ENCODE assay signal across 1 cellular context in the genomic region with DNA sequence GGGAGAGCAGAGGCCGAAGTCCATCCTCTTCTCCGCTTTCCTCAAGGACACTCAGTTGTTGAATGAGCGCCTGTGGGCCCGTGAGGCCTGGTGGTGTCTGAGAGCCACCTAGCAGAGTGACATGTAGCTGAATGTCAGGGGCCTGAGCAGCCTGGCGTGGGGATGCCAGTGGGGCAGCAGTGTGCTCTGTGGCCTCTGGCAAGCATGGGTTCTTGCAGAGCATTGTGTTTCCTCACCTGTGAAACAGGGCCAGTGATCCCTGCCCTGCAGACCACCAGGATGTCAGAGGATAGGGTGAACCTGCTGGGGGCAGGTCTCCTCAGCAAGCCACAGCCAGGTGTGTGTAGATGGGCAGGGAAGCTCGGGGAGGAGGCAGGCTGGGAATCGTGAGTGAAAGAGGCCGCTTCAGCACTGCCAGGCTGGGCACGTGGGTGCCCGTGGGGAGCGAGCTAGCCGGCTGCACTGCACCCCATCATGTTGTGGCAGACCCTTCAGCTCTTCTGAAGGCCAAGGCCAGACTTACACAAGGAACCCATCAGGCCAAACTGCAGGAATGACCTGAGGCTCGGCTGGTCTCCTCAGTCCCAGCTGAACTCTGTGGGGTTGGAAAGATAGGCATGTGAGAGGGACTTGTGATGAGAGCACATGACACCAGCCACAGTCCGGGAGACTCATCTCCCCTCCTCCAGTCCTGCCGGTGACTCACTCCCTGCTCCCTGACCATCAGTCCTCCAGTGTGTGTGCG.
TF ChIP-seq lines count a peak whose summit lies in the region.

No MANE protein-coding gene starts in this region.

TF ChIP-seq in GM23338, 12 proteins besides CTCF, POLR2A, EP300 and RAD21 (continued from another document):
- TF ChIP-seq, protein P1, sequence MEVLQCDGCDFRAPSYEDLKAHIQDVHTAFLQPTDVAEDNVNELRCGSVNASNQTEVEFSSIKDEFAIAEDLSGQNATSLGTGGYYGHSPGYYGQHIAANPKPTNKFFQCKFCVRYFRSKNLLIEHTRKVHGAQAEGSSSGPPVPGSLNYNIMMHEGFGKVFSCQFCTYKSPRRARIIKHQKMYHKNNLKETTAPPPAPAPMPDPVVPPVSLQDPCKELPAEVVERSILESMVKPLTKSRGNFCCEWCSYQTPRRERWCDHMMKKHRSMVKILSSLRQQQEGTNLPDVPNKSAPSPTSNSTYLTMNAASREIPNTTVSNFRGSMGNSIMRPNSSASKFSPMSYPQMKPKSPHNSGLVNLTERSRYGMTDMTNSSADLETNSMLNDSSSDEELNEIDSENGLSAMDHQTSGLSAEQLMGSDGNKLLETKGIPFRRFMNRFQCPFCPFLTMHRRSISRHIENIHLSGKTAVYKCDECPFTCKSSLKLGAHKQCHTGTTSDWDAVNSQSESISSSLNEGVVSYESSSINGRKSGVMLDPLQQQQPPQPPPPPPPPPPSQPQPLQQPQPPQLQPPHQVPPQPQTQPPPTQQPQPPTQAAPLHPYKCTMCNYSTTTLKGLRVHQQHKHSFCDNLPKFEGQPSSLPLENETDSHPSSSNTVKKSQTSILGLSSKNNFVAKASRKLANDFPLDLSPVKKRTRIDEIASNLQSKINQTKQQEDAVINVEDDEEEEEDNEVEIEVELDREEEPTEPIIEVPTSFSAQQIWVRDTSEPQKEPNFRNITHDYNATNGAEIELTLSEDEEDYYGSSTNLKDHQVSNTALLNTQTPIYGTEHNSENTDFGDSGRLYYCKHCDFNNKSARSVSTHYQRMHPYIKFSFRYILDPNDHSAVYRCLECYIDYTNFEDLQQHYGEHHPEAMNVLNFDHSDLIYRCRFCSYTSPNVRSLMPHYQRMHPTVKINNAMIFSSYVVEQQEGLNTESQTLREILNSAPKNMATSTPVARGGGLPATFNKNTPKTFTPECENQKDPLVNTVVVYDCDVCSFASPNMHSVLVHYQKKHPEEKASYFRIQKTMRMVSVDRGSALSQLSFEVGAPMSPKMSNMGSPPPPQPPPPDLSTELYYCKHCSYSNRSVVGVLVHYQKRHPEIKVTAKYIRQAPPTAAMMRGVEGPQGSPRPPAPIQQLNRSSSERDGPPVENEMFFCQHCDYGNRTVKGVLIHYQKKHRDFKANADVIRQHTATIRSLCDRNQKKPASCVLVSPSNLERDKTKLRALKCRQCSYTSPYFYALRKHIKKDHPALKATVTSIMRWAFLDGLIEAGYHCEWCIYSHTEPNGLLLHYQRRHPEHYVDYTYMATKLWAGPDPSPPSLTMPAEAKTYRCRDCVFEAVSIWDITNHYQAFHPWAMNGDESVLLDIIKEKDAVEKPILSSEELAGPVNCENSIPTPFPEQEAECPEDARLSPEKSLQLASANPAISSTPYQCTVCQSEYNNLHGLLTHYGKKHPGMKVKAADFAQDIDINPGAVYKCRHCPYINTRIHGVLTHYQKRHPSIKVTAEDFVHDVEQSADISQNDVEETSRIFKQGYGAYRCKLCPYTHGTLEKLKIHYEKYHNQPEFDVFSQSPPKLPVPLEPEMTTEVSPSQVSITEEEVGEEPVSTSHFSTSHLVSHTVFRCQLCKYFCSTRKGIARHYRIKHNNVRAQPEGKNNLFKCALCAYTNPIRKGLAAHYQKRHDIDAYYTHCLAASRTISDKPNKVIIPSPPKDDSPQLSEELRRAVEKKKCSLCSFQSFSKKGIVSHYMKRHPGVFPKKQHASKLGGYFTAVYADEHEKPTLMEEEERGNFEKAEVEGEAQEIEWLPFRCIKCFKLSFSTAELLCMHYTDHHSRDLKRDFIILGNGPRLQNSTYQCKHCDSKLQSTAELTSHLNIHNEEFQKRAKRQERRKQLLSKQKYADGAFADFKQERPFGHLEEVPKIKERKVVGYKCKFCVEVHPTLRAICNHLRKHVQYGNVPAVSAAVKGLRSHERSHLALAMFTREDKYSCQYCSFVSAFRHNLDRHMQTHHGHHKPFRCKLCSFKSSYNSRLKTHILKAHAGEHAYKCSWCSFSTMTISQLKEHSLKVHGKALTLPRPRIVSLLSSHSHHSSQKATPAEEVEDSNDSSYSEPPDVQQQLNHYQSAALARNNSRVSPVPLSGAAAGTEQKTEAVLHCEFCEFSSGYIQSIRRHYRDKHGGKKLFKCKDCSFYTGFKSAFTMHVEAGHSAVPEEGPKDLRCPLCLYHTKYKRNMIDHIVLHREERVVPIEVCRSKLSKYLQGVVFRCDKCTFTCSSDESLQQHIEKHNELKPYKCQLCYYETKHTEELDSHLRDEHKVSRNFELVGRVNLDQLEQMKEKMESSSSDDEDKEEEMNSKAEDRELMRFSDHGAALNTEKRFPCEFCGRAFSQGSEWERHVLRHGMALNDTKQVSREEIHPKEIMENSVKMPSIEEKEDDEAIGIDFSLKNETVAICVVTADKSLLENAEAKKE (CRISPR knock-in tag; IDR thresholded peaks at IDR 0.05) = no peak
- no peak for TF ChIP-seq STAT1 (IDR thresholded peaks at IDR 0.05; ENCODE audit: unreplicated experiment)
- no peak for TF ChIP-seq EZH2 (IDR thresholded peaks at IDR 0.05; ENCODE audit: low read depth, unreplicated experiment)
- TF ChIP-seq, protein P2, sequence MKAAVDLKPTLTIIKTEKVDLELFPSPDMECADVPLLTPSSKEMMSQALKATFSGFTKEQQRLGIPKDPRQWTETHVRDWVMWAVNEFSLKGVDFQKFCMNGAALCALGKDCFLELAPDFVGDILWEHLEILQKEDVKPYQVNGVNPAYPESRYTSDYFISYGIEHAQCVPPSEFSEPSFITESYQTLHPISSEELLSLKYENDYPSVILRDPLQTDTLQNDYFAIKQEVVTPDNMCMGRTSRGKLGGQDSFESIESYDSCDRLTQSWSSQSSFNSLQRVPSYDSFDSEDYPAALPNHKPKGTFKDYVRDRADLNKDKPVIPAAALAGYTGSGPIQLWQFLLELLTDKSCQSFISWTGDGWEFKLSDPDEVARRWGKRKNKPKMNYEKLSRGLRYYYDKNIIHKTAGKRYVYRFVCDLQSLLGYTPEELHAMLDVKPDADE (IDR thresholded peaks at IDR 0.05) = no peak
